6 cellular contexts compared by ENCODE assay signal in the genomic region with DNA sequence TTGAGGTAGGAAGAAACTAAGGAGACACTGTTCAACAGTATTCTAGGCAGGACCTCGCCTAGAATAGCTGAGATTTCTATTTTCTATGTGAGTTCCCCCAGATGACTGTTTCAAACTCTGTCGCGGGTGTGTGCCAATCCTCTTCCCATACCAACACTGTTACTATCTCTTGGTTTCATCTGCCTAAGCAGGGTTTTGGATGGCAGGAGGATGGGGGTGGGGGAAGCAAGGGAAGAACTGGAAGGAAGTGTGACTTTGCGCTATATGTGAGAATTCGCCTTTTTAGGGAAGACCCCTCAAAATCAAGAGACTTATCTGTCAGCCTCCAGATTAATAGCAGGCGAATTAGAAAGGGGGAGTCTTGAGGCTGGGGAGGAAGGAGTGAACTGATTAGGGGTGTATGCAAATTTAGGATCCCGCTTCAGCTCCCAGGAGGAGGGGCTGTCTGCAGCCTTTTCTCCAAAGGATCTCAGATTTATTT.
DNase-seq lines count a peak whose midpoint lies in the region; TF ChIP-seq lines count a peak whose summit lies in the region.

No MANE protein-coding gene starts in this region.

- H3K9me3 ChIP-seq in DOHH2 (ENCODE audit: control insufficient read depth, insufficient read depth, low read length) = no peaks in the 10 kb centered on the region
- no peaks in the 10 kb centered on the region for H3K9me3 ChIP-seq in effector memory CD4-positive, alpha-beta T cell (ENCODE audit: control insufficient read depth, low read length)

- H3K36me3 ChIP-seq in DOHH2 (ENCODE audit: control insufficient read depth, low read length) = peaks cover 33% of the 10 kb centered on the region
- no peaks in the 10 kb centered on the region for H3K36me3 ChIP-seq in effector memory CD4-positive, alpha-beta T cell (ENCODE audit: control insufficient read depth, insufficient read depth, low read length)

- in situ Hi-C loops in KBM-7 (cut with MboI; ENCODE audit: low pct_unique_long_range_greater_than_20kb, low sequenced_read_pairs) = loop anchor here (10.0 kb wide), 1 partner anchor 65 kb away; no protein-coding TSS in a partner anchor

- no peaks in the 10 kb centered on the region for H3K9me2 ChIP-seq in DOHH2 (replicated peaks; ENCODE audit: control insufficient read depth, low read length)

- H3K4me3 ChIP-seq in DOHH2 (ENCODE audit: low read length) (peak overlapping the region; percentile 98), retinal pigment epithelial cell (ENCODE audit: low read length) (peak overlapping the region; percentile 72)
- H3K4me3 ChIP-seq in effector memory CD4-positive, alpha-beta T cell (ENCODE audit: insufficient read depth, low read depth, low read length, poor library complexity, severe bottlenecking) = peak overlapping the region; percentile 69

- peak; percentile 24 for DNase-seq in LoVo (ENCODE audit: low spot score)
- no peak for DNase-seq in effector memory CD4-positive, alpha-beta T cell
- DNase-seq in retinal pigment epithelial cell (ENCODE audit: low read depth) = no peak
- DNase-seq in amniotic stem cell (lab: John Stamatoyannopoulos, UW) = no peak
- DNase-seq in KBM-7 = no peak

- H3F3A ChIP-seq in DOHH2 (ENCODE audit: control insufficient read depth, insufficient read depth) = peaks cover 7% of the 10 kb centered on the region; the same call in 1 of the 2 replicates

- H3K27ac ChIP-seq in DOHH2 (ENCODE audit: low read depth, low read length) = peak overlapping the region; percentile 88
- peak overlapping the region; percentile 73 for H3K27ac ChIP-seq in effector memory CD4-positive, alpha-beta T cell (ENCODE audit: insufficient read depth, low read length, poor library complexity, severe bottlenecking)

- peak overlapping the region; percentile 99 for H3K4me2 ChIP-seq in DOHH2 (ENCODE audit: low read length)

- H4K20me1 ChIP-seq in DOHH2 (ENCODE audit: control insufficient read depth, insufficient read depth, low read depth, low read length) = no peaks in the 10 kb centered on the region

- TF ChIP-seq CTCF in DOHH2 (IDR thresholded peaks at IDR 0.05; ENCODE audit: low read depth, low read length, poor library complexity, severe bottlenecking) = no peak
- no peak for TF ChIP-seq CTCF in retinal pigment epithelial cell (conservative IDR thresholded peaks at IDR 0.05; ENCODE audit: low read depth, low read length)

- H3K27me3 ChIP-seq in DOHH2 (ENCODE audit: control insufficient read depth, low read length) = no peaks in the 10 kb centered on the region
- no peaks in the 10 kb centered on the region for H3K27me3 ChIP-seq in effector memory CD4-positive, alpha-beta T cell (replicated peaks; ENCODE audit: control insufficient read depth, insufficient read depth, low read length, poor library complexity, severe bottlenecking)

- peaks cover 42% of the 10 kb centered on the region for H3K4me1 ChIP-seq in DOHH2 (ENCODE audit: control insufficient read depth, low read length)
- peaks cover 17% of the 10 kb centered on the region for H3K4me1 ChIP-seq in effector memory CD4-positive, alpha-beta T cell (ENCODE audit: control insufficient read depth, insufficient read depth, low read length, poor library complexity, severe bottlenecking)

- H3K79me2 ChIP-seq in DOHH2 (ENCODE audit: control insufficient read depth, low read length) = peaks cover 55% of the 10 kb centered on the region
